Comparison of ENCODE assay signal across 1 cellular context in genomic region chr7:139745330-139746143, GRCh38.
TF ChIP-seq lines count a peak whose summit lies in the region.

No MANE protein-coding gene starts in this region.

TF ChIP-seq in GM23338, 12 proteins besides CTCF, POLR2A, EP300 and RAD21 (continued from another document):
- TF ChIP-seq REST (IDR thresholded peaks at IDR 0.05; ENCODE audit: unreplicated experiment) = no peak
- no peak for TF ChIP-seq JUNB (IDR thresholded peaks at IDR 0.05; ENCODE audit: unreplicated experiment)
- no peak for TF ChIP-seq ZNF462 (CRISPR knock-in tag; IDR thresholded peaks at IDR 0.05)
- TF ChIP-seq EZH2phosphoT487 (IDR thresholded peaks at IDR 0.05; ENCODE audit: unreplicated experiment) = no peak
- TF ChIP-seq POLR2AphosphoS5 (IDR thresholded peaks at IDR 0.05; ENCODE audit: low read depth) = no peak
TF ChIP-seq in GM23338: peak in this region for 0.
